In genomic region chr9:137960496-137960895, GRCh38 we compare ENCODE assay signal across 19 cellular contexts.
DNase-seq lines count a peak whose midpoint lies in the region; ATAC-seq, FAIRE-seq and TF ChIP-seq lines count a peak whose summit lies in the region.
"Had no signal": no experiment of that assay in that cellular context is flagged by ENCODE, and none has a peak within 500 bp of the region (broad histone marks: within the 10 kb centered on the region; RNA-seq: fewer than 3 reads in every experiment).

No MANE protein-coding gene starts in this region.

- no peaks in the 10 kb centered on the region for H4K20me1 ChIP-seq in GM23338 (replicated peaks; ENCODE audit: insufficient read depth)
- H4K20me1 ChIP-seq in K562 (replicated peaks; ENCODE audit: control insufficient read depth, insufficient read depth, low read length): no peaks in the 10 kb centered on the region
- H4K20me1 ChIP-seq in HepG2 (ENCODE audit: insufficient read depth, low read length): 0 out of 2 replicates have a peak, but pooled peaks cover 4% of the 10 kb centered on the region

- FAIRE-seq in K562 (lab: Jason Lieb, UNC) (no peak), HepG2 (lab: Jason Lieb, UNC) (no peak)
- FAIRE-seq: endothelial cell of umbilical vein, G401.6, pancreas had no signal

- H3K9me3 ChIP-seq in CD8-positive, alpha-beta T cell (ENCODE audit: low read length): no peaks in the 10 kb centered on the region
- no peaks in the 10 kb centered on the region for H3K9me3 ChIP-seq in K562 (replicated peaks; ENCODE audit: control insufficient read depth, insufficient read depth, low read depth, low read length)
- no peaks in the 10 kb centered on the region for H3K9me3 ChIP-seq in HepG2 (ENCODE audit: low read length)
- H3K9me3 ChIP-seq in T-helper 17 cell (ENCODE audit: control insufficient read depth, low read length, poor library complexity, severe bottlenecking): no peaks in the 10 kb centered on the region
- H3K9me3 ChIP-seq: MG63, pancreas, SJSA1 had no signal

- H3K79me2 ChIP-seq in GM23338 (replicated peaks; ENCODE audit: insufficient read depth): peaks cover 9% of the 10 kb centered on the region
- H3K79me2 ChIP-seq in K562 (ENCODE audit: control insufficient read depth, insufficient read depth, low read length): no peaks in the 10 kb centered on the region
- H3K79me2 ChIP-seq in HepG2 (ENCODE audit: insufficient read depth, low read length): no peaks in the 10 kb centered on the region

- H3K36me3 ChIP-seq in CD8-positive, alpha-beta T cell (ENCODE audit: insufficient read depth, low read length): no peaks in the 10 kb centered on the region
- H3K36me3 ChIP-seq in GM23338 (ENCODE audit: insufficient read depth) (peaks cover 6% of the 10 kb centered on the region; the same call in 1 of the 2 replicates), K562 (ENCODE audit: control insufficient read depth, insufficient read depth, low read length) (no peaks in the 10 kb centered on the region), HepG2 (replicated peaks in 1 of 2; ENCODE audit: control insufficient read depth in 1 of 2, insufficient read depth in 2 of 2, low read length in 2 of 2) (no peaks in the 10 kb centered on the region)
- H3K36me3 ChIP-seq: MG63, pancreas, SJSA1 had no signal

- no peak overlapping the region for H3K4me3 Mint-ChIP-seq in CD8-positive, alpha-beta T cell
- peak overlapping the region; percentile 58; the same call in 2 of the 3 replicates for H3K4me3 Mint-ChIP-seq in GM23338
- no peak overlapping the region for H3K4me3 Mint-ChIP-seq in T-helper 17 cell
- H3K4me3 Mint-ChIP-seq: activated naive CD4-positive, alpha-beta T cell treated with anti-CD3 and anti-CD28 coated beads, Interleukin-2, amount 10 ng/mL, durations not matched to agents 7 days and 5 days had no signal

- H3K4me2 ChIP-seq in GM23338: peak overlapping the region; percentile 31; the same call in 1 of the 2 replicates
- H3K4me2 ChIP-seq in K562 (ENCODE audit: insufficient read depth, low read length): no peak overlapping the region
- no peak overlapping the region for H3K4me2 ChIP-seq in HepG2 (ENCODE audit: low read depth, low read length)

- no peak for DNase-seq in CD8-positive, alpha-beta T cell
- peak; percentile 77 for DNase-seq in GM23338 (ENCODE audit: low spot score)
- DNase-seq in K562 (ENCODE audit: extremely low read depth in 1 of 4, low spot score in 3 of 4): peak in 3 of 4 experiments; percentile 18 to 43 (median 31)
- no peak for DNase-seq in HepG2 (ENCODE audit: low spot score)
- DNase-seq in EL: no peak
- DNase-seq in T-helper 17 cell: no peak
- no peak for DNase-seq in KG1 (lab: John Stamatoyannopoulos, UW)
- no peak for DNase-seq in NCI-H345 (lab: John Stamatoyannopoulos, UW)
- DNase-seq: activated CD4-positive, CD25-positive, alpha-beta regulatory T cell treated with anti-CD3 and anti-CD28 coated beads, Interleukin-2, amount 50 U/mL, for 72 hours; activated naive CD4-positive, alpha-beta T cell treated with anti-CD3 and anti-CD28 coated beads, Interleukin-2, amount 10 ng/mL, durations not matched to agents 7 days and 5 days; foreskin keratinocyte; MG63; NCI-H1930; NCI-H524; pancreas; stimulated activated CD4-positive, alpha-beta T cell treated with anti-CD3 and anti-CD28 coated beads, Interleukin-4, amount 100 ng/mL, for 1 hour had no signal

- H3K4me3 ChIP-seq in CD8-positive, alpha-beta T cell (ENCODE audit: low read depth, low read length): no peak overlapping the region
- H3K4me3 ChIP-seq in GM23338 (peak overlapping the region; percentile 47), K562 (no peak overlapping the region), HepG2 (replicated peaks in 1 of 3; ENCODE audit: insufficient read depth in 1 of 3, low read depth in 2 of 3, low read length in 3 of 3) (no peak overlapping the region)
- H3K4me3 ChIP-seq: MG63, pancreas, SJSA1 had no signal

- H3F3A ChIP-seq in GM23338 (replicated peaks; ENCODE audit: low read depth): no peaks in the 10 kb centered on the region

- H3K27me3 Mint-ChIP-seq in CD8-positive, alpha-beta T cell (ENCODE audit: low read depth): peaks cover 11% of the 10 kb centered on the region
- H3K27me3 Mint-ChIP-seq in GM23338 (ENCODE audit: insufficient read depth, low read depth, poor library complexity): peaks cover 2% of the 10 kb centered on the region
- H3K27me3 Mint-ChIP-seq in T-helper 17 cell: peaks cover 7% of the 10 kb centered on the region

- ATAC-seq in CD8-positive, alpha-beta T cell: no peak
- ATAC-seq in GM23338 (peak; percentile 97), K562 (peak; percentile 94), HepG2 (peak; percentile 77), T-helper 17 cell (no peak)
- ATAC-seq: foreskin keratinocyte, pancreas had no signal

- H3K36me3 Mint-ChIP-seq in CD8-positive, alpha-beta T cell: no peaks in the 10 kb centered on the region
- H3K36me3 Mint-ChIP-seq in GM23338 (ENCODE audit: low read depth): peaks cover 12% of the 10 kb centered on the region
- no peaks in the 10 kb centered on the region for H3K36me3 Mint-ChIP-seq in T-helper 17 cell (ENCODE audit: low read depth)
- H3K36me3 Mint-ChIP-seq: activated naive CD4-positive, alpha-beta T cell treated with anti-CD3 and anti-CD28 coated beads, Interleukin-2, amount 10 ng/mL, durations not matched to agents 7 days and 5 days had no signal

- H3K9ac ChIP-seq in K562 (ENCODE audit: insufficient read depth in 1 of 2, low read depth in 2 of 2, low read length in 2 of 2) (no peak overlapping the region), HepG2 (ENCODE audit: insufficient read depth, low read depth, low read length) (no peak overlapping the region)

- no peaks in the 10 kb centered on the region for H3K27me3 ChIP-seq in CD8-positive, alpha-beta T cell (ENCODE audit: insufficient read depth, low read length)
- H3K27me3 ChIP-seq in GM23338 (ENCODE audit: insufficient read depth) (no peaks in the 10 kb centered on the region), K562 (ENCODE audit: control insufficient read depth in 2 of 2, insufficient read depth in 2 of 2, low read length in 2 of 2) (peaks cover 0 to 34% of the 10 kb centered on the region in 2 experiments; a peak in 2 of 5 replicates), HepG2 (ENCODE audit: control insufficient read depth in 1 of 2, insufficient read depth in 2 of 2, low read length in 2 of 2) (peaks cover 4 to 19% of the 10 kb centered on the region in 2 experiments; a peak in 3 of 5 replicates)
- H3K27me3 ChIP-seq: foreskin keratinocyte, MG63, pancreas, SJSA1 had no signal

- TF ChIP-seq EP300 in K562 (IDR thresholded peaks at IDR 0.05; ENCODE audit: low read length) (no peak), HepG2 (IDR thresholded peaks at IDR 0.05; ENCODE audit: low read depth in 2 of 2, low read length in 2 of 2) (no peak), HepG2 (CRISPR knock-in tag; IDR thresholded peaks at IDR 0.05; ENCODE audit: borderline replicate concordance) (no peak)

- POLR2A ChIA-PET in CD8-positive, alpha-beta T cell (lab: Charles Lee): no interaction called here
- POLR2A ChIA-PET in K562 (lab: Yijun Ruan, JAX) (no interaction called here), HepG2 (lab: Yijun Ruan, JAX) (no interaction called here)

- no peaks in the 10 kb centered on the region for H3K4me1 ChIP-seq in CD8-positive, alpha-beta T cell (ENCODE audit: insufficient read depth, low read length)
- H3K4me1 ChIP-seq in GM23338 (ENCODE audit: insufficient read depth) (no peaks in the 10 kb centered on the region), K562 (replicated peaks in 1 of 2; ENCODE audit: control insufficient read depth in 2 of 2, insufficient read depth in 2 of 2, low read length in 2 of 2) (peaks cover 0 to 3% of the 10 kb centered on the region in 2 experiments; a peak in 2 of 5 replicates), HepG2 (ENCODE audit: insufficient read depth, low read length) (no peaks in the 10 kb centered on the region)
- H3K4me1 ChIP-seq: foreskin keratinocyte, pancreas, SJSA1 had no signal

- no peak overlapping the region for H3K27ac ChIP-seq in CD8-positive, alpha-beta T cell (ENCODE audit: low read depth, low read length)
- H3K27ac ChIP-seq in GM23338 (ENCODE audit: low read depth): no peak overlapping the region
- no peak overlapping the region for H3K27ac ChIP-seq in K562 (ENCODE audit: extremely low read depth, low read depth, low read length)
- no peak overlapping the region for H3K27ac ChIP-seq in HepG2 (ENCODE audit: extremely low read length, insufficient read depth, low read length)
- H3K27ac ChIP-seq: foreskin keratinocyte, pancreas, SJSA1 had no signal

- WGBS in K562 (ENCODE audit: insufficient coverage, low coverage, missing lambda C conversion rate): 7% methylated on average over 8 of the region's 11 CpGs
- 54% methylated on average over 11 of the region's 11 CpGs for WGBS in HepG2 (ENCODE audit: low lambda C conversion rate)

- TF ChIP-seq POLR2A in K562 (conservative IDR thresholded peaks at IDR 0.05) (no peak), HepG2 (IDR thresholded peaks at IDR 0.05; ENCODE audit: insufficient read depth in 1 of 2, low read depth in 2 of 2, low read length in 2 of 2) (no peak)

- TF ChIP-seq CTCF in CD8-positive, alpha-beta T cell (IDR thresholded peaks at IDR 0.05): peak; percentile 3
- TF ChIP-seq CTCF in GM23338 (conservative IDR thresholded peaks at IDR 0.05; ENCODE audit: low read depth in 2 of 2): peak; percentile 48 to 50
- peak; percentile 26 to 52 (median 49); a peak in 5 of 6 replicates for TF ChIP-seq CTCF in K562 (IDR thresholded peaks at IDR 0.05 in 2 of 3, conservative IDR thresholded peaks at IDR 0.05 in 1 of 3; ENCODE audit: insufficient read depth in 2 of 3, low read depth in 1 of 3, low read length in 3 of 3)
- TF ChIP-seq CTCF in HepG2 (CRISPR knock-in tag; IDR thresholded peaks at IDR 0.05): no peak

- no TSS peak for BruUV-seq in K562 (replicated peaks; lab: Mats Ljungman, UMichigan)
- BruUV-seq in HepG2 (replicated peaks; lab: Mats Ljungman, UMichigan): no TSS peak

- no peak overlapping the region for H3K27ac Mint-ChIP-seq in CD8-positive, alpha-beta T cell
- H3K27ac Mint-ChIP-seq in GM23338 (no peak overlapping the region), T-helper 17 cell (no peak overlapping the region)
- H3K27ac Mint-ChIP-seq: activated naive CD4-positive, alpha-beta T cell treated with anti-CD3 and anti-CD28 coated beads, Interleukin-2, amount 10 ng/mL, durations not matched to agents 7 days and 5 days had no signal

- intact Hi-C loops in CD8-positive, alpha-beta T cell (cut with DNase I, micrococcal nuclease): no loop called here
- intact Hi-C loops in K562 (cut with micrococcal nuclease) (no loop called here), HepG2 (cut with micrococcal nuclease; ENCODE audit: unreplicated experiment) (no loop called here)

- no peaks in the 10 kb centered on the region; the same call in 1 of the 2 replicates for H3K9me2 ChIP-seq in GM23338 (ENCODE audit: insufficient read depth)

- no peaks in the 10 kb centered on the region for H3K9me1 ChIP-seq in K562 (ENCODE audit: control insufficient read depth, insufficient read depth, low read length)

- no peak for TF ChIP-seq RAD21 in K562 (CRISPR knock-in tag; conservative IDR thresholded peaks at IDR 0.05 in 1 of 2, IDR thresholded peaks at IDR 0.05 in 1 of 2)
- TF ChIP-seq RAD21 in HepG2 (CRISPR knock-in tag; IDR thresholded peaks at IDR 0.05): no peak

- CTCF ChIA-PET in CD8-positive, alpha-beta T cell (lab: Charles Lee): no interaction called here
- CTCF ChIA-PET in K562 (lab: Yijun Ruan, JAX; ENCODE audit: low intra/inter-chr PET ratio): no interaction called here
- CTCF ChIA-PET in HepG2 (lab: Yijun Ruan, JAX; ENCODE audit: low intra/inter-chr PET ratio, low total read pairs): no interaction called here

- H3K4me1 Mint-ChIP-seq in CD8-positive, alpha-beta T cell (ENCODE audit: low read depth): no peaks in the 10 kb centered on the region
- H3K4me1 Mint-ChIP-seq in GM23338 (0 out of 3 replicates have a peak, but pooled peaks cover 3% of the 10 kb centered on the region), T-helper 17 cell (peaks cover 3% of the 10 kb centered on the region)
- H3K4me1 Mint-ChIP-seq: activated naive CD4-positive, alpha-beta T cell treated with anti-CD3 and anti-CD28 coated beads, Interleukin-2, amount 10 ng/mL, durations not matched to agents 7 days and 5 days had no signal

- in situ Hi-C loops in K562 (cut with MboI): no loop called here
- in situ Hi-C loops in HepG2 (cut with HindIII; ENCODE audit: extremely low pct_ligation_motif_present, low pct_unique_long_range_greater_than_20kb): no loop called here

- H2AFZ ChIP-seq in GM23338 (no peak overlapping the region), K562 (ENCODE audit: low read depth, low read length) (no peak overlapping the region), HepG2 (ENCODE audit: low read length) (no peak overlapping the region)

- peaks cover 12% of the 10 kb centered on the region for H3K9me3 Mint-ChIP-seq in CD8-positive, alpha-beta T cell
- no peaks in the 10 kb centered on the region for H3K9me3 Mint-ChIP-seq in GM23338
- H3K9me3 Mint-ChIP-seq: activated naive CD4-positive, alpha-beta T cell treated with anti-CD3 and anti-CD28 coated beads, Interleukin-2, amount 10 ng/mL, durations not matched to agents 7 days and 5 days had no signal

Comparison
In these comparisons a context has a peak if more than half of its experiments do, and no peak if none do; other contexts are left out.
1. ATAC-seq: peak in GM23338 (single experiment), K562 (single experiment) and HepG2 (single experiment); none in CD8-positive, alpha-beta T cell (single experiment) and T-helper 17 cell (single experiment).
2. DNase-seq: peak in GM23338 (single experiment) and K562 (3 of 4); none in CD8-positive, alpha-beta T cell (0 of 7), HepG2 (single experiment), EL (single experiment), T-helper 17 cell (0 of 3), KG1 (single experiment) and NCI-H345 (single experiment).